In genomic region chr4:119314356-119314755, GRCh38 we compare ENCODE assay signal across 1 cellular context.
TF ChIP-seq lines count a peak whose summit lies in the region.

No MANE protein-coding gene starts in this region.

TF ChIP-seq in SK-N-SH, 30 proteins besides CTCF, POLR2A, EP300 and RAD21 (continued from another document):
- TF ChIP-seq REST (IDR thresholded peaks at IDR 0.05; ENCODE audit: low read depth, low read length): no peak
- TF ChIP-seq RXRA (IDR thresholded peaks at IDR 0.05; ENCODE audit: borderline replicate concordance, low read depth): no peak
- TF ChIP-seq ZBTB33 (IDR thresholded peaks at IDR 0.05; ENCODE audit: borderline replicate concordance, low read depth): no peak
TF ChIP-seq in SK-N-SH: peak in this region for 1.
